2 cellular contexts compared by ENCODE assay signal in the genomic region with DNA sequence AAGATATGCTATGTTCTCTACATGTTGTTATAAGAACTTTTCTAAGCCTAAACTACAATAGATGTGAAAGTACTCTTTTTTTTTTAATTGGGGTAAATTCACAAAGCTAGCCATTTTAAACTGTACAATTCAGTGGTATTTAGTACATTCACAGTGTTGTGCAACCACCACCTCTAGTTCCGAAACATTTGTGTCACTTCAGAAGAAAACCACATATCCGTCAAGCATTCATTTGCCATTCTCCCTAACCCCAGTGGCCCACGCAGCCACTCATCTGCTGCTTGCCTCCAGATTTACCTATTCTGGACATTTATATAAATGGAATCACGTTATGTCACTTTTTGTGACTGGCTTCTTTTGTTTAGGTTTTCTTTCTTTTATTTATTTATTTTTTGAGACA.
TF ChIP-seq lines count a peak whose summit lies in the region.

No MANE protein-coding gene starts in this region.

TF ChIP-seq in IMR-90, 13 proteins besides CTCF, POLR2A, EP300 and RAD21:
- no peak for TF ChIP-seq BHLHE40 (IDR thresholded peaks at IDR 0.05; ENCODE audit: low read depth, low read length)
- TF ChIP-seq CEBPB (IDR thresholded peaks at IDR 0.05; ENCODE audit: low read depth, low read length): peak; percentile 31; the same call in 1 of the 2 replicates
- TF ChIP-seq USF2 (IDR thresholded peaks at IDR 0.05; ENCODE audit: low read depth, low read length): no peak

TF ChIP-seq in K562, 482 proteins besides CTCF, POLR2A, EP300 and RAD21:
- TF ChIP-seq CEBPB (tag; IDR thresholded peaks at IDR 0.05): 0 out of 2 replicates have a peak, but pooled peaks have one; percentile 7
- TF ChIP-seq ZNF778 (CRISPR knock-in tag; IDR thresholded peaks at IDR 0.05): no peak
- no peak for TF ChIP-seq STAG1 (CRISPR knock-in tag; IDR thresholded peaks at IDR 0.05; ENCODE audit: borderline replicate concordance)
